In genomic region chr9:131194767-131195166, GRCh38 we compare ENCODE assay signal across 20 cellular contexts.
"Had no signal": no experiment of that assay in that cellular context is flagged by ENCODE, and none has a peak within 500 bp of the region (broad histone marks: within the 10 kb centered on the region; RNA-seq: fewer than 3 reads in every experiment).

No MANE protein-coding gene starts in this region.

- H3K9me3 ChIP-seq: esophagus squamous epithelium, gastrocnemius medialis, left ventricle myocardium inferior, neutrophil, ovary, prostate gland, spleen, thoracic aorta, vagina had no signal

- H3K36me3 ChIP-seq: ovary had no signal

- H3K4me3 ChIP-seq: esophagus squamous epithelium, gastrocnemius medialis, left ventricle myocardium inferior, ovary, prostate gland, spleen, thoracic aorta, vagina had no signal

- H3K27ac ChIP-seq: esophagus squamous epithelium, gastrocnemius medialis, left ventricle myocardium inferior, neutrophil, ovary, prostate gland, spleen, thoracic aorta, vagina had no signal

- DNase-seq: activated CD4-positive, alpha-beta T cell treated with anti-CD3 and anti-CD28 coated beads for 48 hours; activated T-cell treated with anti-CD3 and anti-CD28 coated beads, Interleukin-2, amount 50 U/mL, for 1 hour; aorta; effector memory CD8-positive, alpha-beta T cell; esophagus squamous epithelium; gastrocnemius medialis; head of caudate nucleus; hypothalamus; left ventricle myocardium inferior; ovary; spleen; stimulated activated CD4-positive, alpha-beta T cell treated with anti-CD3 and anti-CD28 coated beads, Interleukin-4, amount 100 ng/mL, for 1 hour; stimulated activated naive CD4-positive, alpha-beta T cell; T1000 had no signal

- H3K4me1 ChIP-seq: gastrocnemius medialis, left ventricle myocardium inferior, prostate gland, spleen, vagina had no signal

- ATAC-seq: activated naive CD4-positive, alpha-beta T cell treated with anti-CD3 and anti-CD28 coated beads, Interleukin-2, amount 50 U/mL, for 72 hours; effector memory CD8-positive, alpha-beta T cell; gastrocnemius medialis; natural killer cell treated with Interleukin-12 subunit alpha and Interleukin-12 subunit beta and Interleukin-15 and Interleukin-18, amount 100 ng/mL, for 72 hours had no signal

- H3K27me3 ChIP-seq: esophagus squamous epithelium, gastrocnemius medialis, neutrophil, ovary, spleen, vagina had no signal
